ENCODE assay signal across 8 cellular contexts in genomic region chr22:36277482-36278291, GRCh38. TPM values are rescaled to one million over a fixed set of nuclear protein-coding genes. Genes with fewer than 3 reads are reported as not detected.
A peak's percentile ranks its signal among the peaks of the same experiment; 100 is the strongest.
DNase-seq lines count a peak whose midpoint lies in the region; ATAC-seq and TF ChIP-seq lines count a peak whose summit lies in the region.

No MANE protein-coding gene starts in this region.

- no peaks in the 10 kb centered on the region for H3K27me3 ChIP-seq in CD4-positive, alpha-beta memory T cell (ENCODE audit: insufficient read depth, low read length)

- intact Hi-C loops in CD4-positive, alpha-beta memory T cell (cut with micrococcal nuclease) = loop anchor here (1.0 to 2.0 kb wide), 2 partner anchors 38 to 83 kb away; partner anchors contain the start of gene APOL2
- intact Hi-C loops in left cardiac atrium (cut with DNase I) (loop anchor here in 1 of 2 donors (5.0 kb wide), 2 partner anchors 80 to 130 kb away; no protein-coding TSS in a partner anchor), sciatic nerve (cut with DNase I) (no loop called here)

- H3K4me1 Mint-ChIP-seq in CD4-positive, alpha-beta memory T cell = peaks cover 12 to 25% (median 17%) of the 10 kb centered on the region in 4 donors
- H3K4me1 Mint-ChIP-seq in activated naive CD8-positive, alpha-beta T cell treated with anti-CD3 and anti-CD28 coated beads for 36 hours = peaks cover 35% of the 10 kb centered on the region

- peak overlapping the region in 6 of 7 donors; percentile 50 to 88 (median 79) for H3K27ac Mint-ChIP-seq in CD4-positive, alpha-beta memory T cell
- peak overlapping the region; percentile 62 for H3K27ac Mint-ChIP-seq in activated naive CD8-positive, alpha-beta T cell treated with anti-CD3 and anti-CD28 coated beads for 36 hours

- H3K4me1 ChIP-seq in CD4-positive, alpha-beta memory T cell (ENCODE audit: insufficient read depth, low read length) = peaks cover 15% of the 10 kb centered on the region

- H3K27me3 Mint-ChIP-seq in CD4-positive, alpha-beta memory T cell = no peaks in the 10 kb centered on the region
- H3K27me3 Mint-ChIP-seq in activated naive CD8-positive, alpha-beta T cell treated with anti-CD3 and anti-CD28 coated beads for 36 hours = no peaks in the 10 kb centered on the region

- no peak overlapping the region for H3K27ac ChIP-seq in CD4-positive, alpha-beta memory T cell (ENCODE audit: low read depth, low read length)

- peak overlapping the region in 1 of 8 donors; percentile 59 for H3K4me3 Mint-ChIP-seq in CD4-positive, alpha-beta memory T cell
- H3K4me3 Mint-ChIP-seq in activated naive CD8-positive, alpha-beta T cell treated with anti-CD3 and anti-CD28 coated beads for 36 hours = no peak overlapping the region

- ATAC-seq in left cardiac atrium = peak; percentile 67 to 75
- peak; percentile 63 for ATAC-seq in sciatic nerve
- ATAC-seq in GM19397 (IDR thresholded peaks at IDR 0.05; ENCODE audit: unreplicated experiment) = no peak
- ATAC-seq in HG02970 (IDR thresholded peaks at IDR 0.05; ENCODE audit: low FRiP score, unreplicated experiment) = no peak

- CTCF ChIA-PET in CD4-positive, alpha-beta memory T cell (lab: Charles Lee; ENCODE audit: partially characterized antibody) = interaction anchor here (0.9 to 6.2 kb wide), 28 partner anchors 9 to 234 kb away, joined by 3 to 45 read pairs (median 4); partner anchors contain the start of genes APOL1 and APOL2
- CTCF ChIA-PET in HEK293T (lab: Yijun Ruan, JAX) = interaction anchor here (0.7 to 1.5 kb wide), 7 partner anchors 9 to 97 kb away, joined by 3 to 6 read pairs (median 4); no protein-coding TSS in a partner anchor

- POLR2A ChIA-PET in CD4-positive, alpha-beta memory T cell (lab: Charles Lee; ENCODE audit: partially characterized antibody) = interaction anchor here (0.7 to 2.1 kb wide), 15 partner anchors 9 to 252 kb away, joined by 3 to 12 read pairs (median 4); partner anchors contain the start of genes APOL1, APOL2, EIF3D and FOXRED2
- POLR2A ChIA-PET in HEK293T (lab: Yijun Ruan, JAX) = no interaction called here

- H3K36me3 ChIP-seq in CD4-positive, alpha-beta memory T cell (ENCODE audit: insufficient read depth, low read length) = peaks cover 22% of the 10 kb centered on the region

- no peaks in the 10 kb centered on the region for H3K9me3 ChIP-seq in CD4-positive, alpha-beta memory T cell (ENCODE audit: control insufficient read depth in 1 of 2, low read length in 2 of 2)

- peaks cover 18 to 25% of the 10 kb centered on the region in 2 donors for H3K36me3 Mint-ChIP-seq in CD4-positive, alpha-beta memory T cell
- peaks cover 18% of the 10 kb centered on the region for H3K36me3 Mint-ChIP-seq in activated naive CD8-positive, alpha-beta T cell treated with anti-CD3 and anti-CD28 coated beads for 36 hours

- no peak overlapping the region for H3K4me3 ChIP-seq in CD4-positive, alpha-beta memory T cell (ENCODE audit: low read length in 2 of 2)

- peak; percentile 53 to 75 (median 59) for DNase-seq in CD4-positive, alpha-beta memory T cell
- DNase-seq in HEK293T (ENCODE audit: extremely low spot score) (peak; percentile 80), SKM-1 (lab: John Stamatoyannopoulos, UW; ENCODE audit: unreplicated experiment) (peak; percentile 26), left cardiac atrium (peak; percentile 66), sciatic nerve (ENCODE audit: low spot score) (peak; percentile 74)
- peak; percentile 62 for DNase-seq in activated naive CD8-positive, alpha-beta T cell treated with anti-CD3 and anti-CD28 coated beads for 36 hours

- peaks cover 0 to 8% (median 0%) of the 10 kb centered on the region in 8 donors for H3K9me3 Mint-ChIP-seq in CD4-positive, alpha-beta memory T cell
- no peaks in the 10 kb centered on the region for H3K9me3 Mint-ChIP-seq in activated naive CD8-positive, alpha-beta T cell treated with anti-CD3 and anti-CD28 coated beads for 36 hours

TF ChIP-seq in HEK293T, 16 proteins besides CTCF, POLR2A, EP300 and RAD21:
- no peak for TF ChIP-seq HDGF (IDR thresholded peaks at IDR 0.05; ENCODE audit: borderline replicate concordance)
- no peak for TF ChIP-seq ARNT (IDR thresholded peaks at IDR 0.05)
- no peak for TF ChIP-seq ELF4 (IDR thresholded peaks at IDR 0.05)
- TF ChIP-seq BHLHE40 (IDR thresholded peaks at IDR 0.05; ENCODE audit: borderline replicate concordance) = no peak
- no peak for TF ChIP-seq L3MBTL2 (conservative IDR thresholded peaks at IDR 0.05)
- no peak for TF ChIP-seq PKNOX1 (IDR thresholded peaks at IDR 0.05)
- TF ChIP-seq CTBP1 (IDR thresholded peaks at IDR 0.05; ENCODE audit: borderline replicate concordance) = no peak
- no peak for TF ChIP-seq SUZ12 (IDR thresholded peaks at IDR 0.05)
- no peak for TF ChIP-seq FOXM1 (IDR thresholded peaks at IDR 0.05; ENCODE audit: borderline replicate concordance)
- no peak for TF ChIP-seq ZNF384 (IDR thresholded peaks at IDR 0.05)
- TF ChIP-seq FOXA1 (IDR thresholded peaks at IDR 0.05) = no peak
- no peak for TF ChIP-seq SP1 (IDR thresholded peaks at IDR 0.05)
- no peak for TF ChIP-seq NFRKB (IDR thresholded peaks at IDR 0.05)
- no peak for TF ChIP-seq TARDBP (IDR thresholded peaks at IDR 0.05)
- TF ChIP-seq FOXK2 (IDR thresholded peaks at IDR 0.05) = no peak
- no peak for TF ChIP-seq LEF1 (IDR thresholded peaks at IDR 0.05; ENCODE audit: borderline replicate concordance)
TF ChIP-seq in HEK293T: peak in this region for 0.

RNA-seq across cellular contexts. Expression of gene APOL1, which starts 24.8 kb away (rescaled TPM):
- total RNA-seq in CD4-positive, alpha-beta memory T cell = 10 to 100 TPM; 27.5 to 31.2 TPM
- polyA plus RNA-seq in CD4-positive, alpha-beta memory T cell = 10 to 100 TPM in 1 of 2 donors, 1 to 10 TPM in 1; 6.3 to 24.9 TPM
- total RNA-seq in activated naive CD8-positive, alpha-beta T cell treated with anti-CD3 and anti-CD28 coated beads for 36 hours = 10 to 100 TPM; 17.6 to 19.3 TPM
- total RNA-seq in left cardiac atrium (10 to 100 TPM; 26.5 to 40.7 TPM), sciatic nerve (35.3 TPM)

RNA-seq across cellular contexts. Expression of gene APOL2, which starts 38.4 kb away (rescaled TPM):
- total RNA-seq in CD4-positive, alpha-beta memory T cell = 100 to 1,000 TPM in 1 of 2 experiments, 10 to 100 TPM in 1; 96.4 to 103 TPM
- polyA plus RNA-seq in CD4-positive, alpha-beta memory T cell = 10 to 100 TPM; 24.4 to 27.0 TPM
- total RNA-seq in activated naive CD8-positive, alpha-beta T cell treated with anti-CD3 and anti-CD28 coated beads for 36 hours = 10 to 100 TPM; 54.3 to 57.0 TPM
- total RNA-seq in left cardiac atrium (10 to 100 TPM; 43.8 to 43.9 TPM), sciatic nerve (65.8 TPM)

Comparison
In these comparisons a context has a peak if more than half of its experiments do, and no peak if none do; other contexts are left out.
1. DNase-seq: peak in every context shown above with its lines; median percentile 80 in HEK293T; 74 in sciatic nerve; 66 in left cardiac atrium; 62 in activated naive CD8-positive, alpha-beta T cell treated with anti-CD3 and anti-CD28 coated beads for 36 hours; 59 in CD4-positive, alpha-beta memory T cell; 26 in SKM-1.
2. ATAC-seq: peak in left cardiac atrium (2 of 2) and sciatic nerve (single experiment); none in GM19397 (single experiment) and HG02970 (single experiment).